Comparison of ENCODE assay signal across 14 cellular contexts in the genomic region with DNA sequence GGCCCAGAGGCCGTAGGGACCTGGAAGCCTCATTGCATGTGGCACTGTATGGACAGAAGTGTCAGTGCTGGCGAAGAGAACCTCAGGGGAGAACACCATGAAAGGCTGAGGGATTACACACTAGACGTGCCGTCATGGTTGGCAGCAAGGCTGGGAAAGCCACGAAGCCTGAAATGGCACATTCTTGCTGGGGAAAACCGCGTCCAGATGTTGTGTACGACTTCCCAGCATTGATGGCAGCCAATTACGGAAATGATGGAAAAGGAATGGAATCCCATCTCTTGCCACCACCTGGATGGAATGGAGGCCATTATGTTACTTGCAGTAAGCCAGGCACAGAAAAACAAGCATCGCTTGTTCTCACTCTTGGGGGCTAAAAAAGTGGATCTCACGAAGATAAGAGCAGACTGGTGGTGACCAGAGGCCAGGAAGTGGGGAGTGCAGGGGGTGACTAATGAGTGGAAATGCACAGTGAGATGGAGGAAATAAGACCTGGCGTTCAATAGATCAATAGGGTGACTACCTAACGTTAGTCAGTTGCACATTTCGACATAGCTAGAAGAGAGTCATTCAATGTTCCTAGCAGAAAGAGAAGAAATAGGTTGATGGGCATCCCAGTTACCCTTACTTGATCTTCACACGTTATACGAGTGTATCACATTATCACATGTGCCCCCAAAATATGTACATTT. TPM values are rescaled to one million over a fixed set of nuclear protein-coding genes. Genes with fewer than 3 reads are reported as not detected.
DNase-seq lines count a peak whose midpoint lies in the region; ATAC-seq and TF ChIP-seq lines count a peak whose summit lies in the region.
"Had no signal": no experiment of that assay in that cellular context is flagged by ENCODE, and none has a peak within 500 bp of the region (broad histone marks: within the 10 kb centered on the region; RNA-seq: fewer than 3 reads in every experiment).

No MANE protein-coding gene starts in this region.

- BruUV-seq in PC-9 (replicated peaks; lab: Mats Ljungman, UMichigan) = no TSS peak

- ATAC-seq in HG03039 (IDR thresholded peaks at IDR 0.05; ENCODE audit: unreplicated experiment) = no peak
- no peak for ATAC-seq in HG02623 (IDR thresholded peaks at IDR 0.05; ENCODE audit: unreplicated experiment)
- ATAC-seq: left lung had no signal

- POLR2A ChIA-PET in CD8-positive, alpha-beta memory T cell (lab: Charles Lee) = no interaction called here
- POLR2A ChIA-PET in PC-9 (lab: Charles Lee; ENCODE audit: unreplicated experiment) = no interaction called here

- no peak overlapping the region for H3K4me3 Mint-ChIP-seq in CD8-positive, alpha-beta memory T cell
- H3K4me3 Mint-ChIP-seq in nephron = peak overlapping the region in 1 of 3 experiments; percentile 15
- H3K4me3 Mint-ChIP-seq: brain had no signal

- H3K36me3 ChIP-seq in CD8-positive, alpha-beta memory T cell (ENCODE audit: insufficient read depth, low read length) = no peaks in the 10 kb centered on the region
- H3K36me3 ChIP-seq in adipocyte (ENCODE audit: control insufficient read depth, insufficient read depth, low read length, severe bottlenecking) (no peaks in the 10 kb centered on the region), PC-9 (ENCODE audit: low read depth) (no peaks in the 10 kb centered on the region)
- H3K36me3 ChIP-seq: left lung, right lobe of liver had no signal

- H3K36me3 Mint-ChIP-seq in CD8-positive, alpha-beta memory T cell = no peaks in the 10 kb centered on the region
- H3K36me3 Mint-ChIP-seq in nephron (ENCODE audit: low read depth) = peaks cover 18% of the 10 kb centered on the region

- H3K9me3 Mint-ChIP-seq in CD8-positive, alpha-beta memory T cell = no peaks in the 10 kb centered on the region
- H3K9me3 Mint-ChIP-seq in nephron = peaks cover 5% of the 10 kb centered on the region

- H3K27ac Mint-ChIP-seq in CD8-positive, alpha-beta memory T cell = peak overlapping the region in 7 of 8 donors; percentile 2 to 85 (median 43)
- peak overlapping the region; percentile 50 to 69 (median 62) for H3K27ac Mint-ChIP-seq in nephron

- no peaks in the 10 kb centered on the region for H3K9me2 ChIP-seq in PC-9 (ENCODE audit: insufficient read depth)

- no peaks in the 10 kb centered on the region for H3K79me2 ChIP-seq in PC-9 (ENCODE audit: low read depth)
- H3K79me2 ChIP-seq: hepatocyte had no signal

- H3K27ac ChIP-seq in CD8-positive, alpha-beta memory T cell (ENCODE audit: low read depth, low read length) = no peak overlapping the region
- H3K27ac ChIP-seq in PC-9 = no peak overlapping the region
- H3K27ac ChIP-seq: hepatocyte, left lung, right lobe of liver had no signal

- intact Hi-C loops in PC-9 (cut with micrococcal nuclease; ENCODE audit: unreplicated experiment) = loop anchor here (10.0 kb wide), 1 partner anchor 252 kb away; no protein-coding TSS in a partner anchor

- no peak overlapping the region for H3K4me3 ChIP-seq in CD8-positive, alpha-beta memory T cell (ENCODE audit: low read length)
- H3K4me3 ChIP-seq in adipocyte (ENCODE audit: low read length) (no peak overlapping the region), PC-9 (no peak overlapping the region)
- H3K4me3 ChIP-seq: hepatocyte, left lung, right lobe of liver had no signal

- H3K27me3 Mint-ChIP-seq in CD8-positive, alpha-beta memory T cell = no peaks in the 10 kb centered on the region
- H3K27me3 Mint-ChIP-seq in nephron (ENCODE audit: low read depth) = peaks cover 9% of the 10 kb centered on the region

- no peaks in the 10 kb centered on the region for H4K20me1 ChIP-seq in PC-9 (ENCODE audit: insufficient read depth)

- no peaks in the 10 kb centered on the region for H3K9me3 ChIP-seq in CD8-positive, alpha-beta memory T cell (ENCODE audit: low read length)
- H3K9me3 ChIP-seq in adipocyte (ENCODE audit: control insufficient read depth, low read length) = peaks cover 11% of the 10 kb centered on the region
- no peaks in the 10 kb centered on the region for H3K9me3 ChIP-seq in PC-9 (ENCODE audit: insufficient read depth, low read depth)
- H3K9me3 ChIP-seq: left lung, right lobe of liver had no signal

- peak in 1 of 5 donors; percentile 23 for DNase-seq in CD8-positive, alpha-beta memory T cell
- DNase-seq in HT1080 (ENCODE audit: low read depth) = peak; percentile 88
- peak; percentile 40 for DNase-seq in adipocyte (ENCODE audit: low read depth)
- DNase-seq in PC-9 = no peak
- DNase-seq: activated CD4-positive, alpha-beta T cell treated with anti-CD3 and anti-CD28 coated beads for 1 hour; COR-L47; NK-92 treated with Interleukin-12 subunit alpha and Interleukin-12 subunit beta, amount 100 ng/mL, for 24 hours had no signal

- H3F3A ChIP-seq in PC-9 (ENCODE audit: insufficient read depth, low read depth) = no peaks in the 10 kb centered on the region

- CTCF ChIA-PET in CD8-positive, alpha-beta memory T cell (lab: Charles Lee) = interaction anchor here (1.3 kb wide), 1 partner anchor 72 kb away, joined by 3 read pairs; no protein-coding TSS in a partner anchor
- CTCF ChIA-PET in PC-9 (lab: Charles Lee) = no interaction called here

- peaks cover 1% of the 10 kb centered on the region for H3K4me1 ChIP-seq in CD8-positive, alpha-beta memory T cell (ENCODE audit: insufficient read depth, low read length)
- H3K4me1 ChIP-seq in adipocyte (ENCODE audit: control insufficient read depth, insufficient read depth, low read length) = no peaks in the 10 kb centered on the region
- H3K4me1 ChIP-seq in PC-9 (replicated peaks; ENCODE audit: insufficient read depth) = no peaks in the 10 kb centered on the region
- H3K4me1 ChIP-seq: left lung, right lobe of liver had no signal

- H3K27me3 ChIP-seq in CD8-positive, alpha-beta memory T cell (ENCODE audit: insufficient read depth, low read length, poor library complexity, severe bottlenecking) = no peaks in the 10 kb centered on the region
- no peaks in the 10 kb centered on the region for H3K27me3 ChIP-seq in adipocyte (replicated peaks; ENCODE audit: control insufficient read depth, insufficient read depth, low read length)
- no peaks in the 10 kb centered on the region for H3K27me3 ChIP-seq in PC-9 (ENCODE audit: insufficient read depth, low read depth)
- H3K27me3 ChIP-seq: hepatocyte, left lung, right lobe of liver had no signal

- TF ChIP-seq CTCF in nephron (IDR thresholded peaks at IDR 0.05; ENCODE audit: unreplicated experiment in 3 of 3) (no peak), PC-9 (conservative IDR thresholded peaks at IDR 0.05) (no peak)

- no peak overlapping the region for H2AFZ ChIP-seq in PC-9
- H2AFZ ChIP-seq: hepatocyte had no signal

- no peak overlapping the region for H3K4me2 ChIP-seq in PC-9
- H3K4me2 ChIP-seq: hepatocyte had no signal

- no peak overlapping the region for H3K9ac ChIP-seq in adipocyte (ENCODE audit: low read length)

- H3K4me1 Mint-ChIP-seq in CD8-positive, alpha-beta memory T cell = peaks cover 9 to 14% (median 13%) of the 10 kb centered on the region in 3 donors
- peaks cover 30% of the 10 kb centered on the region for H3K4me1 Mint-ChIP-seq in nephron

RNA-seq across cellular contexts. Expression of a gene that starts 14.6 kb away (rescaled TPM):
- 1 to 10 TPM; 3.1 to 3.7 TPM for total RNA-seq in CD8-positive, alpha-beta memory T cell
- polyA plus RNA-seq in CD8-positive, alpha-beta memory T cell = 4.4 TPM
- total RNA-seq in HT1080 (2014; rRNA removed; shearing (Covaris generic)) = 3.2 and 3.8 TPM in 2 replicates
- 1.2 and 1.5 TPM in 2 replicates for polyA plus RNA-seq in HT1080 (2015; cell fraction: cytosol; rRNA removed)
- polyA plus RNA-seq in HT1080 (2015; cell fraction: nucleus; rRNA removed) = 1.3 and 1.7 TPM in 2 replicates
- total RNA-seq in PC-9 (2021) = 16.9 and 20.6 TPM in 2 replicates

RNA-seq across cellular contexts. Expression of a gene that starts 50.4 kb away (rescaled TPM):
- 1 to 10 TPM; 1.8 to 3.1 TPM for total RNA-seq in CD8-positive, alpha-beta memory T cell
- 5.7 TPM for polyA plus RNA-seq in CD8-positive, alpha-beta memory T cell
- total RNA-seq in HT1080 (2014; rRNA removed; shearing (Covaris generic)) = 2.4 and 5.2 TPM in 2 replicates
- 3.2 and 5.9 TPM in 2 replicates for polyA plus RNA-seq in HT1080 (2015; cell fraction: cytosol; rRNA removed)
- 4.9 and 8.1 TPM in 2 replicates for polyA plus RNA-seq in HT1080 (2015; cell fraction: nucleus; rRNA removed)
- total RNA-seq in PC-9 (2021) = 10.0 and 17.5 TPM in 2 replicates

Comparison
In these comparisons a context has a peak if more than half of its experiments do, and no peak if none do; other contexts are left out.
1. DNase-seq: peak in HT1080 (single experiment) and adipocyte (single experiment); none in PC-9 (0 of 2).